8 cellular contexts compared by ENCODE assay signal in genomic region chr6:13615802-13616140, GRCh38. TPM values are rescaled to one million over a fixed set of nuclear protein-coding genes. Genes with fewer than 3 reads are reported as not detected.
A peak's percentile ranks its signal among the peaks of the same experiment; 100 is the strongest.
DNase-seq lines count a peak whose midpoint lies in the region; ATAC-seq and TF ChIP-seq lines count a peak whose summit lies in the region.

No MANE protein-coding gene starts in this region.

- peaks cover 3% of the 10 kb centered on the region for H3K4me1 ChIP-seq in endodermal cell (ENCODE audit: control insufficient read depth, insufficient read depth, low read length)
- H3K4me1 ChIP-seq in muscle layer of colon (ENCODE audit: insufficient read depth, low read length), result peaks cover 18% of the 10 kb centered on the region

- peaks cover 53% of the 10 kb centered on the region for H3K4me1 Mint-ChIP-seq in activated CD8-positive, alpha-beta memory T cell treated with anti-CD3 and anti-CD28 coated beads, Interleukin-2, amount 10 ng/mL, durations not matched to agents 7 days and 5 days
- H3K4me1 Mint-ChIP-seq in endodermal cell, result peaks cover 18% of the 10 kb centered on the region
- peaks cover 46% of the 10 kb centered on the region for H3K4me1 Mint-ChIP-seq in stimulated activated naive CD8-positive, alpha-beta T cell treated with anti-CD3 and anti-CD28 coated beads, Interleukin-15, amount 100 ng/mL, for 72 hours

- H3K36me3 ChIP-seq in endodermal cell (ENCODE audit: control insufficient read depth, insufficient read depth, low read length) (peaks cover 41% of the 10 kb centered on the region), muscle layer of colon (ENCODE audit: insufficient read depth, low read length) (peaks cover 37% of the 10 kb centered on the region)

- DNase-seq in NCI-H82 (lab: John Stamatoyannopoulos, UW) (peak; percentile 68), NCI-H82 treated with DMSO at 0.1 percent for 48 hours (lab: John Stamatoyannopoulos, UW; ENCODE audit: unreplicated experiment) (no peak), NCI-H146 (lab: John Stamatoyannopoulos, UW) (peak; percentile 36), endodermal cell (peak; percentile 78), HuH-7.5 (ENCODE audit: low spot score) (no peak)
- peak; percentile 65 for DNase-seq in activated CD8-positive, alpha-beta memory T cell treated with anti-CD3 and anti-CD28 coated beads, Interleukin-2, amount 10 ng/mL, durations not matched to agents 7 days and 5 days
- DNase-seq in stimulated activated naive CD8-positive, alpha-beta T cell treated with anti-CD3 and anti-CD28 coated beads, Interleukin-15, amount 100 ng/mL, for 72 hours, result peak; percentile 37 to 52

- TF ChIP-seq CTCF in endodermal cell (conservative IDR thresholded peaks at IDR 0.05), result no peak

- peaks cover 28% of the 10 kb centered on the region for H3K36me3 Mint-ChIP-seq in activated CD8-positive, alpha-beta memory T cell treated with anti-CD3 and anti-CD28 coated beads, Interleukin-2, amount 10 ng/mL, durations not matched to agents 7 days and 5 days
- peaks cover 32% of the 10 kb centered on the region for H3K36me3 Mint-ChIP-seq in endodermal cell (ENCODE audit: low read depth)

- H3K9me3 ChIP-seq in endodermal cell (ENCODE audit: control insufficient read depth, low read length) (no peaks in the 10 kb centered on the region), muscle layer of colon (ENCODE audit: low read length) (no peaks in the 10 kb centered on the region)

- H3K4me3 Mint-ChIP-seq in activated CD8-positive, alpha-beta memory T cell treated with anti-CD3 and anti-CD28 coated beads, Interleukin-2, amount 10 ng/mL, durations not matched to agents 7 days and 5 days, result peak overlapping the region; percentile 96
- peak overlapping the region; percentile 99 for H3K4me3 Mint-ChIP-seq in endodermal cell
- H3K4me3 Mint-ChIP-seq in stimulated activated naive CD8-positive, alpha-beta T cell treated with anti-CD3 and anti-CD28 coated beads, Interleukin-15, amount 100 ng/mL, for 72 hours, result peak overlapping the region; percentile 95 to 99

- no peaks in the 10 kb centered on the region for H3K27me3 Mint-ChIP-seq in activated CD8-positive, alpha-beta memory T cell treated with anti-CD3 and anti-CD28 coated beads, Interleukin-2, amount 10 ng/mL, durations not matched to agents 7 days and 5 days
- H3K27me3 Mint-ChIP-seq in endodermal cell (ENCODE audit: insufficient read depth), result no peaks in the 10 kb centered on the region
- no peaks in the 10 kb centered on the region for H3K27me3 Mint-ChIP-seq in stimulated activated naive CD8-positive, alpha-beta T cell treated with anti-CD3 and anti-CD28 coated beads, Interleukin-15, amount 100 ng/mL, for 72 hours

- peak; percentile 40 for ATAC-seq in activated CD8-positive, alpha-beta memory T cell treated with anti-CD3 and anti-CD28 coated beads, Interleukin-2, amount 10 ng/mL, durations not matched to agents 7 days and 5 days
- peak; percentile 53 for ATAC-seq in stimulated activated naive CD8-positive, alpha-beta T cell treated with anti-CD3 and anti-CD28 coated beads, Interleukin-15, amount 100 ng/mL, for 72 hours

- peak overlapping the region; percentile 94 for H3K27ac Mint-ChIP-seq in activated CD8-positive, alpha-beta memory T cell treated with anti-CD3 and anti-CD28 coated beads, Interleukin-2, amount 10 ng/mL, durations not matched to agents 7 days and 5 days
- H3K27ac Mint-ChIP-seq in endodermal cell, result peak overlapping the region; percentile 97
- H3K27ac Mint-ChIP-seq in stimulated activated naive CD8-positive, alpha-beta T cell treated with anti-CD3 and anti-CD28 coated beads, Interleukin-15, amount 100 ng/mL, for 72 hours, result peak overlapping the region; percentile 98 to 99

- H3K9ac ChIP-seq in endodermal cell (ENCODE audit: extremely low read depth, low read length, poor library complexity, severe bottlenecking) (peak overlapping the region; percentile 83), muscle layer of colon (ENCODE audit: low read length) (peak overlapping the region; percentile 72)

- no peaks in the 10 kb centered on the region for H3K27me3 ChIP-seq in endodermal cell (ENCODE audit: control insufficient read depth, insufficient read depth, low read length, poor library complexity, severe bottlenecking)
- H3K27me3 ChIP-seq in muscle layer of colon (ENCODE audit: control insufficient read depth in 1 of 2, insufficient read depth in 2 of 2, low read length in 2 of 2), result no peaks in the 10 kb centered on the region

- peak overlapping the region; percentile 97 for H3K4me3 ChIP-seq in endodermal cell (ENCODE audit: low read length)
- H3K4me3 ChIP-seq in muscle layer of colon (ENCODE audit: low read depth in 1 of 2, low read length in 2 of 2), result peak overlapping the region; percentile 79 to 85

- H3K27ac ChIP-seq in endodermal cell (ENCODE audit: low read depth, low read length) (peak overlapping the region; percentile 79), muscle layer of colon (ENCODE audit: low read depth, low read length) (peak overlapping the region; percentile 91)

- WGBS in endodermal cell (ENCODE audit: insufficient coverage in 1 of 2, insufficient read length in 1 of 2), 2 experiments, result 1 to 2% methylated on average over 13 to 14 of the region's 14 CpGs

- H3K9me3 Mint-ChIP-seq in activated CD8-positive, alpha-beta memory T cell treated with anti-CD3 and anti-CD28 coated beads, Interleukin-2, amount 10 ng/mL, durations not matched to agents 7 days and 5 days (ENCODE audit: low read depth), result no peaks in the 10 kb centered on the region
- H3K9me3 Mint-ChIP-seq in endodermal cell, result no peaks in the 10 kb centered on the region
- H3K9me3 Mint-ChIP-seq in stimulated activated naive CD8-positive, alpha-beta T cell treated with anti-CD3 and anti-CD28 coated beads, Interleukin-15, amount 100 ng/mL, for 72 hours, result no peaks in the 10 kb centered on the region

- CTCF ChIA-PET in activated CD8-positive, alpha-beta memory T cell treated with anti-CD3 and anti-CD28 coated beads, Interleukin-2, amount 10 ng/mL, durations not matched to agents 7 days and 5 days (lab: Charles Lee), result interaction anchor here (0.8 to 5.3 kb wide), 31 partner anchors 9 to 313 kb away, joined by 3 to 61 read pairs (median 6); partner anchors contain the start of genes GFOD1, RANBP9 and SIRT5

RNA-seq across cellular contexts. Expression of gene NOL7, which starts 0.6 kb away (rescaled TPM):
- total RNA-seq in activated CD8-positive, alpha-beta memory T cell treated with anti-CD3 and anti-CD28 coated beads, Interleukin-2, amount 10 ng/mL, durations not matched to agents 7 days and 5 days, result 10 to 100 TPM; 56.6 to 70.9 TPM
- 10 to 100 TPM; 47.8 to 52.9 TPM for total RNA-seq in endodermal cell
- 63.0 TPM for polyA plus RNA-seq in endodermal cell (2013, experiment 1 of 2)
- 63.5 TPM for polyA plus RNA-seq in endodermal cell (2013, experiment 2 of 2)

RNA-seq across cellular contexts. Expression of gene SIRT5, which starts 41.4 kb away (rescaled TPM):
- 10 to 100 TPM in 1 of 2 experiments, 1 to 10 TPM in 1; 6.9 to 10.9 TPM for total RNA-seq in activated CD8-positive, alpha-beta memory T cell treated with anti-CD3 and anti-CD28 coated beads, Interleukin-2, amount 10 ng/mL, durations not matched to agents 7 days and 5 days
- 10 to 100 TPM; 12.1 to 19.0 TPM for total RNA-seq in endodermal cell
- polyA plus RNA-seq in endodermal cell (2013, experiment 1 of 2), result 8.9 TPM
- 9.6 TPM for polyA plus RNA-seq in endodermal cell (2013, experiment 2 of 2)

Comparison
In these comparisons a context has a peak if more than half of its experiments do, and no peak if none do; other contexts are left out.
1. DNase-seq: peak in NCI-H82 (single experiment), NCI-H146 (single experiment), activated CD8-positive, alpha-beta memory T cell treated with anti-CD3 and anti-CD28 coated beads, Interleukin-2, amount 10 ng/mL, durations not matched to agents 7 days and 5 days (single experiment), endodermal cell (single experiment) and stimulated activated naive CD8-positive, alpha-beta T cell treated with anti-CD3 and anti-CD28 coated beads, Interleukin-15, amount 100 ng/mL, for 72 hours (2 of 2); none in NCI-H82 treated with DMSO at 0.1 percent for 48 hours (single experiment) and HuH-7.5 (single experiment).
2. Peak in every context shown above with its lines, with median percentiles within 50 percentile points of each other: H3K27ac Mint-ChIP-seq and H3K4me3 Mint-ChIP-seq.